ENCODE assay signal across 8 cellular contexts in genomic region chr19:56403764-56404704, GRCh38. TPM values are rescaled to one million over a fixed set of nuclear protein-coding genes. Genes with fewer than 3 reads are reported as not detected.
A peak's percentile ranks its signal among the peaks of the same experiment; 100 is the strongest.
DNase-seq lines count a peak whose midpoint lies in the region; ATAC-seq and TF ChIP-seq lines count a peak whose summit lies in the region.

Gene ZNF583 (plus strand): TSS chr19:56404332. CDS start chr19:56407115, 2,783 bp downstream.

- H3K27ac ChIP-seq in HUES48 (ENCODE audit: low read depth, low read length) = peak within 1 kb of the TSS; percentile 85
- no peak within 1 kb of the TSS for H3K27ac ChIP-seq in OCI-LY7 (ENCODE audit: low read depth, low read length, poor library complexity, severe bottlenecking)
- H3K27ac ChIP-seq in esophagus (ENCODE audit: low read depth in 2 of 2, low read length in 1 of 2) = peak within 1 kb of the TSS; percentile 91 to 97

- peak within 1 kb of the TSS; percentile 56 for H3K4me2 ChIP-seq in OCI-LY7 (ENCODE audit: low read length)

- POLR2A ChIA-PET in OCI-LY7 (lab: Charles Lee) = interaction anchor here (0.6 kb wide), 2 partner anchors 20 to 962 kb away, joined by 3 to 5 read pairs; no protein-coding TSS in a partner anchor

- no peaks in the 10 kb centered on the region for H4K20me1 ChIP-seq in OCI-LY7 (ENCODE audit: insufficient read depth, low read length)

- DNase-seq in COLO829 (ENCODE audit: low spot score) (peak; percentile 60), OCI-LY7 (ENCODE audit: low spot score) (peak; percentile 39)
- peak; percentile 84 for DNase-seq in activated T-cell treated with anti-CD3 and anti-CD28 coated beads, Interleukin-2, amount 50 U/mL, for 4 hours
- peak; percentile 79 to 80 for DNase-seq in stimulated activated CD8-positive, alpha-beta memory T cell treated with anti-CD3 and anti-CD28 coated beads, Interleukin-4, amount 100 ng/mL, for 4 hours (ENCODE audit: low read depth in 2 of 2, low spot score in 1 of 2)

- peak within 1 kb of the TSS; percentile 92 for H3K4me3 ChIP-seq in HUES48 (ENCODE audit: low read depth, low read length)
- peak within 1 kb of the TSS; percentile 67 for H3K4me3 ChIP-seq in OCI-LY7 (ENCODE audit: low read depth, low read length, poor library complexity, severe bottlenecking)
- H3K4me3 ChIP-seq in esophagus (ENCODE audit: low read depth in 1 of 2, low read length in 2 of 2) = peak within 1 kb of the TSS; percentile 74 to 80
- peak within 1 kb of the TSS; percentile 94 for H3K4me3 ChIP-seq in mucosa of stomach (ENCODE audit: low read length)

- intact Hi-C loops in OCI-LY7 (cut with micrococcal nuclease; ENCODE audit: unreplicated experiment) = no loop called here

- peaks cover 60% of the 10 kb centered on the region for H3K36me3 Mint-ChIP-seq in activated T-cell treated with anti-CD3 and anti-CD28 coated beads, Interleukin-2, amount 50 U/mL, for 4 hours (ENCODE audit: insufficient read depth)

- H3K4me1 Mint-ChIP-seq in activated T-cell treated with anti-CD3 and anti-CD28 coated beads, Interleukin-2, amount 50 U/mL, for 4 hours (ENCODE audit: low read depth) = peaks cover 29% of the 10 kb centered on the region

- peak within 1 kb of the TSS; percentile 86 for H3K9ac ChIP-seq in HUES48 (ENCODE audit: low read depth, low read length)
- H3K9ac ChIP-seq in mucosa of stomach (ENCODE audit: low read length) = peak within 1 kb of the TSS; percentile 87

- no peak for TF ChIP-seq CTCF in OCI-LY7 (conservative IDR thresholded peaks at IDR 0.05; ENCODE audit: low read length)

- H3K4me3 Mint-ChIP-seq in activated T-cell treated with anti-CD3 and anti-CD28 coated beads, Interleukin-2, amount 50 U/mL, for 4 hours = peak within 1 kb of the TSS; percentile 87

- ATAC-seq in GM21367 (IDR thresholded peaks at IDR 0.05; ENCODE audit: unreplicated experiment) = peak; percentile 81
- peak; percentile 89 to 90 for ATAC-seq in activated T-cell treated with anti-CD3 and anti-CD28 coated beads, Interleukin-2, amount 50 U/mL, for 4 hours

- H3K27me3 ChIP-seq in HUES48 (ENCODE audit: control insufficient read depth, insufficient read depth, low read length) (no peaks in the 10 kb centered on the region), esophagus (ENCODE audit: control insufficient read depth in 1 of 2, insufficient read depth in 2 of 2, low read length in 2 of 2) (no peaks in the 10 kb centered on the region), mucosa of stomach (ENCODE audit: control insufficient read depth, insufficient read depth, low read length) (no peaks in the 10 kb centered on the region)

- peaks cover 56% of the 10 kb centered on the region for H3K9me3 Mint-ChIP-seq in activated T-cell treated with anti-CD3 and anti-CD28 coated beads, Interleukin-2, amount 50 U/mL, for 4 hours

- CTCF ChIA-PET in OCI-LY7 (lab: Charles Lee; ENCODE audit: unreplicated experiment) = no interaction called here

- 1% methylated on average over 63 to 70 of the region's 70 CpGs for WGBS in esophagus, 2 donors

- peak within 1 kb of the TSS; percentile 79; the same call in 1 of the 2 replicates for H2AFZ ChIP-seq in OCI-LY7 (ENCODE audit: low read length)

- no TSS peak for BruUV-seq in OCI-LY7 (replicated peaks; lab: Mats Ljungman, UMichigan)

- peaks cover 17% of the 10 kb centered on the region for H3K36me3 ChIP-seq in HUES48 (ENCODE audit: control insufficient read depth, insufficient read depth, low read length)
- H3K36me3 ChIP-seq in OCI-LY7 (ENCODE audit: insufficient read depth, low read length) = no peaks in the 10 kb centered on the region
- peaks cover 4% of the 10 kb centered on the region in 2 donors for H3K36me3 ChIP-seq in esophagus (ENCODE audit: control insufficient read depth in 2 of 2, insufficient read depth in 2 of 2, low read length in 1 of 2)
- H3K36me3 ChIP-seq in mucosa of stomach (ENCODE audit: control insufficient read depth, insufficient read depth, low read length) = peaks cover 4% of the 10 kb centered on the region

- H3K27me3 Mint-ChIP-seq in activated T-cell treated with anti-CD3 and anti-CD28 coated beads, Interleukin-2, amount 50 U/mL, for 4 hours (ENCODE audit: low read depth) = no peaks in the 10 kb centered on the region

- H3K79me2 ChIP-seq in OCI-LY7 (ENCODE audit: insufficient read depth, low read depth, low read length) = no peaks in the 10 kb centered on the region

- no peaks in the 10 kb centered on the region for H3K9me2 ChIP-seq in OCI-LY7 (ENCODE audit: insufficient read depth, low read length)

- H3K9me3 ChIP-seq in HUES48 (ENCODE audit: control insufficient read depth, insufficient read depth, low read length) (peaks cover 47% of the 10 kb centered on the region), OCI-LY7 (ENCODE audit: low read length) (no peaks in the 10 kb centered on the region; the same call in 1 of the 2 replicates), esophagus (ENCODE audit: control insufficient read depth in 2 of 2, insufficient read depth in 1 of 2, low read depth in 1 of 2, low read length in 1 of 2) (peaks cover 3 to 6% of the 10 kb centered on the region in 2 donors), mucosa of stomach (ENCODE audit: control insufficient read depth, low read length) (peaks cover 13% of the 10 kb centered on the region)

- H3K4me1 ChIP-seq in HUES48 (ENCODE audit: control insufficient read depth, insufficient read depth, low read length) = no peaks in the 10 kb centered on the region; the same call in 1 of the 2 replicates
- no peaks in the 10 kb centered on the region for H3K4me1 ChIP-seq in OCI-LY7 (ENCODE audit: insufficient read depth, low read length, poor library complexity, severe bottlenecking)
- H3K4me1 ChIP-seq in esophagus (ENCODE audit: control insufficient read depth in 2 of 2, insufficient read depth in 2 of 2, low read length in 1 of 2) = peaks cover 3 to 6% of the 10 kb centered on the region in 2 donors
- H3K4me1 ChIP-seq in mucosa of stomach (ENCODE audit: control insufficient read depth, insufficient read depth, low read length) = no peaks in the 10 kb centered on the region

RNA-seq across cellular contexts. Expression of gene ZNF583, which starts in this region (rescaled TPM):
- total RNA-seq in OCI-LY7 (2014; rRNA removed; shearing (Covaris generic)) = 0.73 and 1.8 TPM in 2 replicates
- 3.0 and 3.3 TPM in 2 replicates for total RNA-seq in OCI-LY7 (2022)
- total RNA-seq in activated T-cell treated with anti-CD3 and anti-CD28 coated beads, Interleukin-2, amount 50 U/mL, for 4 hours = 1 to 10 TPM; 3.4 to 5.0 (median 4.7) TPM
- polyA plus RNA-seq in esophagus = under 1 TPM; 0.55 to 0.56 TPM
